32 cellular contexts compared by ENCODE assay signal in the genomic region with DNA sequence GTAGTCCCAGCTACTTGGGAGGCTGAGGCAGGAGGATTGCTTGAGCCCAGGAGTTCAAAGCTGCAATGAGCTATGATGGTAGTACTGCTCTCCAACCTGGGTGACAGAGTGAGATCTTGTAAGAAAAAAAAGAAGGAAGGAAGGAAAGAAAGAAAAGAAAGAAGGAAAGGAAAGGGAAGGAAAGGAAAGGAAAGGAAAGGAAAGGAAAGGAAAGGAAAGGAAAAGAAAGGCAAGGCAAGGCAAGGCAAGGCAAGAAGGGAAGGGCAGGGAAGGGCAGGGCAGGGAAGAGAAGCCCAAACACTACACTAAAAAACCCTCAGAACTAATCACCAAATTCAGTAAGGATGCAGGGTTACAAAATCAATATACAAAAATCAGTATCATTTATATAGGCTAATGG.
"Had no signal": no experiment of that assay in that cellular context is flagged by ENCODE, and none has a peak within 500 bp of the region (broad histone marks: within the 10 kb centered on the region; RNA-seq: fewer than 3 reads in every experiment).

No MANE protein-coding gene starts in this region.

- H3K36me3 Mint-ChIP-seq: activated CD4-positive, alpha-beta memory T cell treated with anti-CD3 and anti-CD28 coated beads for 36 hours; activated CD8-positive, alpha-beta memory T cell treated with anti-CD3 and anti-CD28 coated beads, Interleukin-2, amount 10 ng/mL, durations not matched to agents 7 days and 5 days; activated naive CD8-positive, alpha-beta T cell had no signal

- H3K36me3 ChIP-seq: esophagus muscularis mucosa, gastroesophageal sphincter, heart right ventricle had no signal

- H3K9me3 Mint-ChIP-seq: activated CD4-positive, alpha-beta memory T cell treated with anti-CD3 and anti-CD28 coated beads for 36 hours; activated CD4-positive, alpha-beta T cell treated with anti-CD3 and anti-CD28 coated beads, Interleukin-2, amount 10 ng/mL, durations not matched to agents 24 days and 14 days; activated T-helper 17 cell treated with anti-CD3 and anti-CD28 coated beads, Interleukin-2, amount 50 U/mL, for 72 hours; effector memory CD8-positive, alpha-beta T cell had no signal

- H3K27ac Mint-ChIP-seq: activated CD4-positive, alpha-beta memory T cell treated with anti-CD3 and anti-CD28 coated beads for 36 hours; activated CD4-positive, alpha-beta T cell treated with anti-CD3 and anti-CD28 coated beads for 36 hours; activated CD4-positive, alpha-beta T cell treated with anti-CD3 and anti-CD28 coated beads, Interleukin-2, amount 10 ng/mL, durations not matched to agents 24 days and 14 days; activated CD8-positive, alpha-beta memory T cell treated with anti-CD3 and anti-CD28 coated beads, Interleukin-2, amount 10 ng/mL, durations not matched to agents 7 days and 5 days; activated CD8-positive, alpha-beta T cell treated with anti-CD3 and anti-CD28 coated beads, Interleukin-2, amount 10 ng/mL, durations not matched to agents 7 days and 5 days; activated naive CD8-positive, alpha-beta T cell; activated T-helper 17 cell treated with anti-CD3 and anti-CD28 coated beads, Interleukin-2, amount 50 U/mL, for 72 hours; effector memory CD8-positive, alpha-beta T cell; T-helper 17 cell; T-helper 2 cell treated with Interferon-gamma antibody and Interleukin-4, amounts not matched to agents 5 μg/mL and 100 μg/mL, for 36 hours had no signal

- H3K27me3 Mint-ChIP-seq: activated CD4-positive, alpha-beta memory T cell treated with anti-CD3 and anti-CD28 coated beads for 36 hours; effector memory CD8-positive, alpha-beta T cell had no signal

- H3K27ac ChIP-seq: body of pancreas, esophagus muscularis mucosa, gastroesophageal sphincter, heart right ventricle had no signal

- DNase-seq: activated CD4-positive, alpha-beta memory T cell treated with anti-CD3 and anti-CD28 coated beads for 36 hours; activated CD4-positive, alpha-beta T cell treated with anti-CD3 and anti-CD28 coated beads for 36 hours; activated CD4-positive, alpha-beta T cell treated with anti-CD3 and anti-CD28 coated beads, Interleukin-2, amount 10 ng/mL, durations not matched to agents 24 days and 14 days; activated CD4-positive, CD25-positive, alpha-beta regulatory T cell; activated CD4-positive, CD25-positive, alpha-beta regulatory T cell treated with anti-CD3 and anti-CD28 coated beads, Interleukin-2, amount 50 U/mL, for 72 hours; activated CD8-positive, alpha-beta memory T cell treated with anti-CD3 and anti-CD28 coated beads, Interleukin-2, amount 10 ng/mL, durations not matched to agents 7 days and 5 days; activated CD8-positive, alpha-beta memory T cell treated with anti-CD3 and anti-CD28 coated beads, Interleukin-2, amount 50 U/mL, for 4 hours; activated CD8-positive, alpha-beta T cell treated with anti-CD3 and anti-CD28 coated beads, Interleukin-2, amount 10 ng/mL, durations not matched to agents 7 days and 5 days; activated effector memory CD4-positive, alpha-beta T cell treated with Interleukin-2 at 50 U/mL for 16 hours; activated gamma-delta T cell treated with Interleukin-2 at 50 U/mL for 16 hours; activated naive CD4-positive, alpha-beta T cell treated with anti-CD3 and anti-CD28 coated beads, Interleukin-2, amount 50 U/mL, for 16 hours; activated naive CD4-positive, alpha-beta T cell treated with Interleukin-2 at 50 U/mL for 16 hours; activated T-cell treated with anti-CD3 and anti-CD28 coated beads, Interleukin-2, amount 50 U/mL, for 1 hour; amniotic stem cell; aorta; body of pancreas; caudate nucleus; cortex of kidney; dermis blood vessel endothelial cell; effector CD4-positive, alpha-beta T cell; effector memory CD8-positive, alpha-beta T cell; erythroblast; foreskin melanocyte; heart right ventricle; T-helper 1 cell; T-helper 17 cell; T1000 had no signal

- H3K4me3 Mint-ChIP-seq: activated CD4-positive, alpha-beta memory T cell treated with anti-CD3 and anti-CD28 coated beads for 36 hours; activated CD4-positive, alpha-beta T cell treated with anti-CD3 and anti-CD28 coated beads for 36 hours; activated CD4-positive, alpha-beta T cell treated with anti-CD3 and anti-CD28 coated beads, Interleukin-2, amount 10 ng/mL, durations not matched to agents 24 days and 14 days; activated CD8-positive, alpha-beta memory T cell treated with anti-CD3 and anti-CD28 coated beads, Interleukin-2, amount 10 ng/mL, durations not matched to agents 7 days and 5 days; activated CD8-positive, alpha-beta T cell treated with anti-CD3 and anti-CD28 coated beads, Interleukin-2, amount 10 ng/mL, durations not matched to agents 7 days and 5 days; activated naive CD8-positive, alpha-beta T cell; activated T-helper 17 cell treated with anti-CD3 and anti-CD28 coated beads, Interleukin-2, amount 50 U/mL, for 72 hours; effector memory CD8-positive, alpha-beta T cell; T-helper 17 cell; T-helper 2 cell treated with Interferon-gamma antibody and Interleukin-4, amounts not matched to agents 5 μg/mL and 100 μg/mL, for 36 hours had no signal

- H3K4me3 ChIP-seq: body of pancreas, esophagus muscularis mucosa, gastroesophageal sphincter, heart right ventricle had no signal

- H3K27me3 ChIP-seq: body of pancreas, esophagus muscularis mucosa, gastroesophageal sphincter, heart right ventricle had no signal

- ATAC-seq: activated CD4-positive, alpha-beta T cell treated with anti-CD3 and anti-CD28 coated beads for 36 hours; activated CD8-positive, alpha-beta memory T cell treated with anti-CD3 and anti-CD28 coated beads, Interleukin-2, amount 10 ng/mL, durations not matched to agents 7 days and 5 days; activated CD8-positive, alpha-beta T cell treated with anti-CD3 and anti-CD28 coated beads, Interleukin-2, amount 10 ng/mL, durations not matched to agents 7 days and 5 days; activated T-helper 17 cell treated with anti-CD3 and anti-CD28 coated beads, Interleukin-2, amount 50 U/mL, for 72 hours; body of pancreas; effector memory CD8-positive, alpha-beta T cell; gastroesophageal sphincter; heart right ventricle; T-helper 17 cell had no signal

- H3K4me1 ChIP-seq: body of pancreas, gastroesophageal sphincter, heart right ventricle had no signal

- H3K4me1 Mint-ChIP-seq: activated CD4-positive, alpha-beta T cell treated with anti-CD3 and anti-CD28 coated beads for 36 hours; activated CD4-positive, alpha-beta T cell treated with anti-CD3 and anti-CD28 coated beads, Interleukin-2, amount 10 ng/mL, durations not matched to agents 24 days and 14 days; activated CD8-positive, alpha-beta memory T cell treated with anti-CD3 and anti-CD28 coated beads, Interleukin-2, amount 10 ng/mL, durations not matched to agents 7 days and 5 days; activated T-helper 17 cell treated with anti-CD3 and anti-CD28 coated beads, Interleukin-2, amount 50 U/mL, for 72 hours; T-helper 17 cell had no signal

- H3K9me3 ChIP-seq: body of pancreas, esophagus muscularis mucosa, gastroesophageal sphincter had no signal
